8 cellular contexts compared by ENCODE assay signal in genomic region chrX:124887572-124887971, GRCh38.
"Had no signal": no experiment of that assay in that cellular context is flagged by ENCODE, and none has a peak within 500 bp of the region (broad histone marks: within the 10 kb centered on the region; RNA-seq: fewer than 3 reads in every experiment).

No MANE protein-coding gene starts in this region.

- ATAC-seq: GM12878 had no signal

- FAIRE-seq: G401.6, GM12878, GM12891, GM12892, GM18507, GM19239 had no signal

- H3K4me3 ChIP-seq: GM12878 had no signal

- DNase-seq: GDM1, GF-D8 had no signal
